ENCODE assay signal across 1 cellular context in the genomic region with DNA sequence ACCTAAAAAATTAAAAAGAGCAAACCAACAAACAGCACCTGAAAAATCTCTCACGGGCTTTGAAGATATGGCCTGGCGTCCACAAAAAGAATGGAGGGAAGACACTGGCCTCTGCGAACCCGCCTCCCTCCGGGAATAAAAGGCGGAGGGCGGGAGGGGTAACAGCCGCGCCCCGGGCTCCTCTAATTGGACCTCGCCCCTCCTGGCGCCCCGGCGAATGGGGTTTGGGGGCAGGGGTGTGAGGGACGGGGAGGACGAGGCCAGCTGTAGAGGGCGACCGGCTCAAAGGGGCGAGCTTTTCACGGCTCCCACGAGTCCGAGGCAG.
TF ChIP-seq lines count a peak whose summit lies in the region.

No MANE protein-coding gene starts in this region.

TF ChIP-seq in A549, 52 proteins besides CTCF, POLR2A, EP300 and RAD21 (continued from another document):
- TF ChIP-seq, protein P1, sequence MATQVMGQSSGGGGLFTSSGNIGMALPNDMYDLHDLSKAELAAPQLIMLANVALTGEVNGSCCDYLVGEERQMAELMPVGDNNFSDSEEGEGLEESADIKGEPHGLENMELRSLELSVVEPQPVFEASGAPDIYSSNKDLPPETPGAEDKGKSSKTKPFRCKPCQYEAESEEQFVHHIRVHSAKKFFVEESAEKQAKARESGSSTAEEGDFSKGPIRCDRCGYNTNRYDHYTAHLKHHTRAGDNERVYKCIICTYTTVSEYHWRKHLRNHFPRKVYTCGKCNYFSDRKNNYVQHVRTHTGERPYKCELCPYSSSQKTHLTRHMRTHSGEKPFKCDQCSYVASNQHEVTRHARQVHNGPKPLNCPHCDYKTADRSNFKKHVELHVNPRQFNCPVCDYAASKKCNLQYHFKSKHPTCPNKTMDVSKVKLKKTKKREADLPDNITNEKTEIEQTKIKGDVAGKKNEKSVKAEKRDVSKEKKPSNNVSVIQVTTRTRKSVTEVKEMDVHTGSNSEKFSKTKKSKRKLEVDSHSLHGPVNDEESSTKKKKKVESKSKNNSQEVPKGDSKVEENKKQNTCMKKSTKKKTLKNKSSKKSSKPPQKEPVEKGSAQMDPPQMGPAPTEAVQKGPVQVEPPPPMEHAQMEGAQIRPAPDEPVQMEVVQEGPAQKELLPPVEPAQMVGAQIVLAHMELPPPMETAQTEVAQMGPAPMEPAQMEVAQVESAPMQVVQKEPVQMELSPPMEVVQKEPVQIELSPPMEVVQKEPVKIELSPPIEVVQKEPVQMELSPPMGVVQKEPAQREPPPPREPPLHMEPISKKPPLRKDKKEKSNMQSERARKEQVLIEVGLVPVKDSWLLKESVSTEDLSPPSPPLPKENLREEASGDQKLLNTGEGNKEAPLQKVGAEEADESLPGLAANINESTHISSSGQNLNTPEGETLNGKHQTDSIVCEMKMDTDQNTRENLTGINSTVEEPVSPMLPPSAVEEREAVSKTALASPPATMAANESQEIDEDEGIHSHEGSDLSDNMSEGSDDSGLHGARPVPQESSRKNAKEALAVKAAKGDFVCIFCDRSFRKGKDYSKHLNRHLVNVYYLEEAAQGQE (IDR thresholded peaks at IDR 0.05) = no peak
- TF ChIP-seq, protein P2, sequence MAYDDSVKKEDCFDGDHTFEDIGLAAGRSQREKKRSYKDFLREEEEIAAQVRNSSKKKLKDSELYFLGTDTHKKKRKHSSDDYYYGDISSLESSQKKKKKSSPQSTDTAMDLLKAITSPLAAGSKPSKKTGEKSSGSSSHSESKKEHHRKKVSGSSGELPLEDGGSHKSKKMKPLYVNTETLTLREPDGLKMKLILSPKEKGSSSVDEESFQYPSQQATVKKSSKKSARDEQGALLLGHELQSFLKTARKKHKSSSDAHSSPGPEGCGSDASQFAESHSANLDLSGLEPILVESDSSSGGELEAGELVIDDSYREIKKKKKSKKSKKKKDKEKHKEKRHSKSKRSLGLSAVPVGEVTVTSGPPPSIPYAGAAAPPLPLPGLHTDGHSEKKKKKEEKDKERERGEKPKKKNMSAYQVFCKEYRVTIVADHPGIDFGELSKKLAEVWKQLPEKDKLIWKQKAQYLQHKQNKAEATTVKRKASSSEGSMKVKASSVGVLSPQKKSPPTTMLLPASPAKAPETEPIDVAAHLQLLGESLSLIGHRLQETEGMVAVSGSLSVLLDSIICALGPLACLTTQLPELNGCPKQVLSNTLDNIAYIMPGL (CRISPR knock-in tag; IDR thresholded peaks at IDR 0.05; ENCODE audit: borderline replicate concordance) = no peak
